Comparison of ENCODE assay signal across 15 cellular contexts in genomic region chr10:43249151-43249961, GRCh38. TPM values are rescaled to one million over a fixed set of nuclear protein-coding genes. Genes with fewer than 3 reads are reported as not detected.
DNase-seq lines count a peak whose midpoint lies in the region; ATAC-seq and TF ChIP-seq lines count a peak whose summit lies in the region.
"Had no signal": no experiment of that assay in that cellular context is flagged by ENCODE, and none has a peak within 500 bp of the region (broad histone marks: within the 10 kb centered on the region; RNA-seq: fewer than 3 reads in every experiment).

No MANE protein-coding gene starts in this region.

- no peak overlapping the region for H3K23ac ChIP-seq in H9 (ENCODE audit: insufficient read length, low read depth, low read length)

- DNase-seq in BE2C (peak; percentile 2), H9 (peak; percentile 23), esophagus muscularis mucosa (ENCODE audit: extremely low spot score) (peak; percentile 90), osteocyte (ENCODE audit: extremely low spot score, unreplicated experiment) (peak; percentile 76), mammary epithelial cell (no peak), occipital lobe (lab: John Stamatoyannopoulos, UW) (no peak), HEK293T (ENCODE audit: extremely low spot score) (no peak)
- DNase-seq: activated naive CD8-positive, alpha-beta T cell treated with anti-CD3 and anti-CD28 coated beads for 36 hours; DMS79 treated with DMSO at 0.1 percent for 48 hours; NCI-H1417 treated with DMSO at 0.1 percent for 48 hours had no signal

- H3K27ac Mint-ChIP-seq in H9 = peak overlapping the region in 1 of 3 experiments; percentile 16; a peak in 1 of 7 replicates
- H3K27ac Mint-ChIP-seq in osteocyte (ENCODE audit: unreplicated experiment) = no peak overlapping the region
- H3K27ac Mint-ChIP-seq: activated naive CD8-positive, alpha-beta T cell treated with anti-CD3 and anti-CD28 coated beads for 36 hours had no signal

- H2BK20ac ChIP-seq in H9 (ENCODE audit: low read depth, low read length, poor library complexity, severe bottlenecking) = no peak overlapping the region

- H2BK12ac ChIP-seq in H9 (ENCODE audit: insufficient read length, low read depth, low read length) = no peak overlapping the region

- H3K4me2 ChIP-seq in H9 (ENCODE audit: insufficient read depth, insufficient read length, low read length) (no peak overlapping the region), mammary epithelial cell (ENCODE audit: insufficient read depth, low read depth, low read length) (no peak overlapping the region)
- H3K4me2 ChIP-seq: PC-9 had no signal

- no peaks in the 10 kb centered on the region for H3K23me2 ChIP-seq in H9 (ENCODE audit: insufficient read length, low read depth, low read length, poor library complexity, severe bottlenecking)

- H3K4me1 Mint-ChIP-seq in H9 = peaks cover 21 to 26% of the 10 kb centered on the region in 2 experiments
- H3K4me1 Mint-ChIP-seq in osteocyte (ENCODE audit: unreplicated experiment) = no peaks in the 10 kb centered on the region
- H3K4me1 Mint-ChIP-seq: activated naive CD8-positive, alpha-beta T cell treated with anti-CD3 and anti-CD28 coated beads for 36 hours had no signal

- TF ChIP-seq CTCF in BE2C (IDR thresholded peaks at IDR 0.05; ENCODE audit: low read depth, low read length) (no peak), H9 (conservative IDR thresholded peaks at IDR 0.05) (no peak), esophagus muscularis mucosa (IDR thresholded peaks at IDR 0.05) (no peak), osteocyte (IDR thresholded peaks at IDR 0.05) (no peak), mammary epithelial cell (conservative IDR thresholded peaks at IDR 0.05 in 1 of 2, IDR thresholded peaks at IDR 0.05 in 1 of 2; ENCODE audit: extremely low read depth in 1 of 2, insufficient read depth in 1 of 2, low read depth in 1 of 2, low read length in 2 of 2) (no peak)

- in situ Hi-C loops in mammary epithelial cell (cut with MboI; ENCODE audit: low sequenced_read_pairs in 2 of 2) = no loop called here

- H3K4me3 Mint-ChIP-seq in H9 (no peak overlapping the region), osteocyte (ENCODE audit: unreplicated experiment) (no peak overlapping the region)
- H3K4me3 Mint-ChIP-seq: activated naive CD8-positive, alpha-beta T cell treated with anti-CD3 and anti-CD28 coated beads for 36 hours; T-helper 1 cell treated with Interleukin-12 subunit alpha and Interleukin-12 subunit beta and Interleukin-4 antibody, amounts not matched to agents 30 μg/mL and 1 μg/mL, for 36 hours had no signal

- peaks cover 3 to 6% of the 10 kb centered on the region in 2 experiments; a peak in 4 of 5 replicates for H3K9me3 Mint-ChIP-seq in H9
- peaks cover 5% of the 10 kb centered on the region for H3K9me3 Mint-ChIP-seq in osteocyte (ENCODE audit: unreplicated experiment)
- H3K9me3 Mint-ChIP-seq: T-helper 1 cell treated with Interleukin-12 subunit alpha and Interleukin-12 subunit beta and Interleukin-4 antibody, amounts not matched to agents 30 μg/mL and 1 μg/mL, for 36 hours had no signal

- no peaks in the 10 kb centered on the region; a peak in 2 of 7 replicates for H3K36me3 Mint-ChIP-seq in H9 (ENCODE audit: insufficient read depth in 1 of 3, low read depth in 3 of 3)
- no peaks in the 10 kb centered on the region for H3K36me3 Mint-ChIP-seq in osteocyte (ENCODE audit: unreplicated experiment)
- H3K36me3 Mint-ChIP-seq: activated naive CD8-positive, alpha-beta T cell treated with anti-CD3 and anti-CD28 coated beads for 36 hours had no signal

- H2AK5ac ChIP-seq in H9 (ENCODE audit: insufficient read length, low read length) = no peak overlapping the region

- H4K8ac ChIP-seq in H9 (replicated peaks; ENCODE audit: insufficient read length, low read depth, low read length) = no peak overlapping the region

- H4K5ac ChIP-seq in H9 (ENCODE audit: insufficient read length, low read depth, low read length) = no peak overlapping the region

- H2BK5ac ChIP-seq in H9 (ENCODE audit: insufficient read length, low read length) = no peak overlapping the region

- dilution Hi-C loops in mammary epithelial cell (cut with HindIII; ENCODE audit: low sequenced_read_pairs) = no loop called here

- H3K36me3 ChIP-seq in BE2C (no peaks in the 10 kb centered on the region), esophagus muscularis mucosa (no peaks in the 10 kb centered on the region), mammary epithelial cell (ENCODE audit: insufficient read depth, low read length) (no peaks in the 10 kb centered on the region)
- H3K36me3 ChIP-seq: cardiac muscle cell had no signal

- no CpG with 5 or more reads among the region's 9 CpGs for WGBS in H9 (ENCODE audit: extremely low coverage, insufficient read length, low lambda C conversion rate)
- 68% methylated on average over 7 of the region's 9 CpGs for WGBS in esophagus muscularis mucosa
- WGBS in mammary epithelial cell (ENCODE audit: low coverage, missing lambda C conversion rate) = 80% methylated on average over 4 of the region's 9 CpGs

- no peak for TF ChIP-seq EP300 in esophagus muscularis mucosa (IDR thresholded peaks at IDR 0.05)

- H3K4me1 ChIP-seq in BE2C (no peaks in the 10 kb centered on the region), H9 (ENCODE audit: insufficient read depth, low read length) (no peaks in the 10 kb centered on the region), esophagus muscularis mucosa (no peaks in the 10 kb centered on the region), mammary epithelial cell (ENCODE audit: insufficient read depth, low read length) (no peaks in the 10 kb centered on the region)
- H3K4me1 ChIP-seq: parathyroid adenoma had no signal

- H3K27ac ChIP-seq in H9 (ENCODE audit: insufficient read length, low read depth, low read length) (no peak overlapping the region), esophagus muscularis mucosa (replicated peaks in 1 of 4) (no peak overlapping the region), mammary epithelial cell (ENCODE audit: insufficient read depth, low read depth, low read length) (no peak overlapping the region)
- H3K27ac ChIP-seq: cardiac muscle cell, parathyroid adenoma, PC-9 had no signal

- H3K9ac ChIP-seq in H9 (ENCODE audit: extremely low read depth, insufficient read length, low read length) = no peak overlapping the region
- no peak overlapping the region for H3K9ac ChIP-seq in mammary epithelial cell (ENCODE audit: insufficient read depth, low read length)
- H3K9ac ChIP-seq: parathyroid adenoma had no signal

- no peak overlapping the region for H3K14ac ChIP-seq in H9 (ENCODE audit: insufficient read depth, low read length)

- H4K91ac ChIP-seq in H9 (ENCODE audit: insufficient read length, low read depth, low read length) = no peak overlapping the region

- H3K4me3 ChIP-seq in BE2C (ENCODE audit: low read depth, low read length) (no peak overlapping the region), esophagus muscularis mucosa (no peak overlapping the region), mammary epithelial cell (replicated peaks in 1 of 3; ENCODE audit: insufficient read depth in 1 of 3, low read depth in 2 of 3, low read length in 3 of 3) (no peak overlapping the region)
- H3K4me3 ChIP-seq: cardiac muscle cell, PC-9 had no signal

- H2BK15ac ChIP-seq in H9 (ENCODE audit: low read depth, low read length) = no peak overlapping the region

- peaks cover 19% of the 10 kb centered on the region for H3K27me3 Mint-ChIP-seq in H9 (ENCODE audit: low read depth)
- H3K27me3 Mint-ChIP-seq in osteocyte (ENCODE audit: unreplicated experiment) = peaks cover 26% of the 10 kb centered on the region
- H3K27me3 Mint-ChIP-seq: activated naive CD8-positive, alpha-beta T cell treated with anti-CD3 and anti-CD28 coated beads for 36 hours had no signal

- CTCF ChIA-PET in mammary epithelial cell (lab: Charles Lee; ENCODE audit: low non-redundant PET) (no interaction called here), HEK293T (lab: Yijun Ruan, JAX) (no interaction called here)

- TF ChIP-seq POLR2A in esophagus muscularis mucosa (IDR thresholded peaks at IDR 0.05; ENCODE audit: low read depth) = no peak

- no peak overlapping the region for H3K18ac ChIP-seq in H9 (ENCODE audit: insufficient read length, low read depth, low read length)

- H3K4ac ChIP-seq in H9 (ENCODE audit: low read depth, low read length) = no peak overlapping the region

- H3K56ac ChIP-seq in H9 (ENCODE audit: insufficient read length, low read depth, low read length) = no peak overlapping the region

- H3K27me3 ChIP-seq in BE2C = no peaks in the 10 kb centered on the region
- no peaks in the 10 kb centered on the region for H3K27me3 ChIP-seq in H9 (ENCODE audit: insufficient read depth, low read length)
- H3K27me3 ChIP-seq in esophagus muscularis mucosa = peaks cover 0 to 22% (median 0%) of the 10 kb centered on the region in 4 donors
- H3K27me3 ChIP-seq in mammary epithelial cell (ENCODE audit: insufficient read depth, low read length) = peaks cover 5% of the 10 kb centered on the region
- H3K27me3 ChIP-seq: cardiac muscle cell had no signal

- ATAC-seq in HG03139 (IDR thresholded peaks at IDR 0.05; ENCODE audit: unreplicated experiment) = no peak

- H3T11ph ChIP-seq in H9 (ENCODE audit: low read length) = no peak overlapping the region

- no peak overlapping the region for H2BK120ac ChIP-seq in H9 (ENCODE audit: low read depth, low read length, poor library complexity, severe bottlenecking)

- POLR2A ChIA-PET in HEK293T (lab: Yijun Ruan, JAX) = no interaction called here

- H3K79me2 ChIP-seq in H9 (ENCODE audit: insufficient read depth, low read length) = no peaks in the 10 kb centered on the region
- H3K79me2 ChIP-seq in mammary epithelial cell (ENCODE audit: insufficient read depth, low read length) = no peaks in the 10 kb centered on the region
- H3K79me2 ChIP-seq: parathyroid adenoma had no signal

- intact Hi-C loops in esophagus muscularis mucosa (cut with DNase I) (no loop called here), mammary epithelial cell (cut with micrococcal nuclease) (no loop called here)

- no TSS peak for BruUV-seq in mammary epithelial cell (replicated peaks; lab: Mats Ljungman, UMichigan)

- no peaks in the 10 kb centered on the region for H3K79me1 ChIP-seq in H9 (ENCODE audit: insufficient read depth, low read depth, low read length, poor library complexity, severe bottlenecking)

- H3K9me3 ChIP-seq in BE2C (no peaks in the 10 kb centered on the region), H9 (ENCODE audit: control insufficient read depth, low read depth, low read length) (no peaks in the 10 kb centered on the region), esophagus muscularis mucosa (peaks cover 0 to 13% (median 0%) of the 10 kb centered on the region in 4 donors), mammary epithelial cell (replicated peaks; ENCODE audit: insufficient read depth, low read length) (no peaks in the 10 kb centered on the region)

- H2AFZ ChIP-seq in H9 (ENCODE audit: low read length) (no peak overlapping the region), mammary epithelial cell (ENCODE audit: low read depth, low read length) (no peak overlapping the region)
- H2AFZ ChIP-seq: parathyroid adenoma, PC-9 had no signal

- H4K20me1 ChIP-seq in H9 (ENCODE audit: control insufficient read depth, insufficient read depth, insufficient read length) = no peaks in the 10 kb centered on the region
- H4K20me1 ChIP-seq in mammary epithelial cell (ENCODE audit: insufficient read depth, low read length) = no peaks in the 10 kb centered on the region

RNA-seq across cellular contexts. Expression of gene RASGEF1A, which starts 17.5 kb away (rescaled TPM):
- polyA plus RNA-seq in BE2C (2012; ENCODE audit: insufficient read depth, insufficient read length, low read depth) = 0.25 TPM
- total RNA-seq in H9 (2021) (17.6 and 20.0 TPM in 2 replicates), esophagus muscularis mucosa (1 to 10 TPM in 2 of 4 donors, under 1 TPM in 2; 0.42 to 7.1 (median 1.0) TPM), osteocyte (not detected in 2 replicates), mammary epithelial cell (1 to 10 TPM in 1 of 2 donors, not detected in 1; 4.7 TPM), occipital lobe (9.7 TPM)
- polyA plus RNA-seq in mammary epithelial cell = 0.79 TPM
- polyA minus RNA-seq in mammary epithelial cell = not detected

Comparison
In these comparisons a context has a peak if more than half of its experiments do, and no peak if none do; other contexts are left out.
1. DNase-seq: peak in BE2C (single experiment), H9 (single experiment), esophagus muscularis mucosa (single experiment) and osteocyte (single experiment); none in mammary epithelial cell (single experiment), occipital lobe (single experiment) and HEK293T (single experiment).